In genomic region chr20:9407805-9408421, GRCh38 we compare ENCODE assay signal across 8 cellular contexts.
DNase-seq lines count a peak whose midpoint lies in the region; ATAC-seq and TF ChIP-seq lines count a peak whose summit lies in the region.

No MANE protein-coding gene starts in this region.

- no peak for TF ChIP-seq POLR2A in stomach (IDR thresholded peaks at IDR 0.05)

- H3K27me3 Mint-ChIP-seq in endodermal cell (ENCODE audit: insufficient read depth) (no peaks in the 10 kb centered on the region), mesothelial cell of epicardium (ENCODE audit: low read depth) (no peaks in the 10 kb centered on the region)

- in situ Hi-C loops in GM13977 (cut with MboI; ENCODE audit: low pct_unique_long_range_greater_than_20kb, low sequenced_read_pairs, unreplicated experiment): loop anchor here (25.0 kb wide), 2 partner anchors 504 to 679 kb away; no protein-coding TSS in a partner anchor

- H3K36me3 ChIP-seq in WERI-Rb-1 (no peaks in the 10 kb centered on the region), endodermal cell (ENCODE audit: control insufficient read depth, insufficient read depth, low read length) (no peaks in the 10 kb centered on the region), stomach (peaks cover 0 to 55% (median 22%) of the 10 kb centered on the region in 4 donors)

- no peak overlapping the region for H3K27ac Mint-ChIP-seq in endodermal cell
- H3K27ac Mint-ChIP-seq in mesothelial cell of epicardium: no peak overlapping the region

- H3K27ac ChIP-seq in WERI-Rb-1 (no peak overlapping the region), endodermal cell (ENCODE audit: low read depth, low read length) (no peak overlapping the region), stomach (no peak overlapping the region)

- H3K4me3 Mint-ChIP-seq in endodermal cell (no peak overlapping the region), mesothelial cell of epicardium (no peak overlapping the region)

- H3K4me3 ChIP-seq in WERI-Rb-1 (ENCODE audit: low read depth, low read length) (no peak overlapping the region), endodermal cell (ENCODE audit: low read length) (no peak overlapping the region), stomach (no peak overlapping the region)

- H3K9me3 ChIP-seq in WERI-Rb-1 (ENCODE audit: severe bottlenecking) (no peaks in the 10 kb centered on the region), endodermal cell (ENCODE audit: control insufficient read depth, low read length) (peaks cover 5% of the 10 kb centered on the region), stomach (no peaks in the 10 kb centered on the region)

- H3K9me3 Mint-ChIP-seq in endodermal cell: no peaks in the 10 kb centered on the region
- H3K9me3 Mint-ChIP-seq in mesothelial cell of epicardium: no peaks in the 10 kb centered on the region

- H3K36me3 Mint-ChIP-seq in endodermal cell (ENCODE audit: low read depth): peaks cover 4% of the 10 kb centered on the region
- H3K36me3 Mint-ChIP-seq in mesothelial cell of epicardium: no peaks in the 10 kb centered on the region

- no peaks in the 10 kb centered on the region for H3K4me1 Mint-ChIP-seq in endodermal cell
- H3K4me1 Mint-ChIP-seq in mesothelial cell of epicardium: no peaks in the 10 kb centered on the region

- TF ChIP-seq EP300 in stomach (IDR thresholded peaks at IDR 0.05): no peak

- 71% methylated on average over 6 of the region's 8 CpGs; no CpG with 5 or more reads in 1 of the 2 experiments for WGBS in endodermal cell (ENCODE audit: insufficient coverage in 1 of 2, insufficient read length in 1 of 2), 2 experiments
- WGBS in stomach, 5 donors: 43 to 49% (median 45%) methylated on average over 8 of the region's 8 CpGs

- ATAC-seq in HG02884 (IDR thresholded peaks at IDR 0.05; ENCODE audit: unreplicated experiment): peak; percentile 64

- H3K9ac ChIP-seq in endodermal cell (ENCODE audit: extremely low read depth, low read length, poor library complexity, severe bottlenecking): no peak overlapping the region

- H3K27me3 ChIP-seq in WERI-Rb-1 (ENCODE audit: insufficient read depth, low read depth, severe bottlenecking) (no peaks in the 10 kb centered on the region), endodermal cell (ENCODE audit: control insufficient read depth, insufficient read depth, low read length, poor library complexity, severe bottlenecking) (no peaks in the 10 kb centered on the region), stomach (no peaks in the 10 kb centered on the region)

- H3K4me1 ChIP-seq in endodermal cell (ENCODE audit: control insufficient read depth, insufficient read depth, low read length) (no peaks in the 10 kb centered on the region), stomach (no peaks in the 10 kb centered on the region)

- TF ChIP-seq CTCF in AG09319 (IDR thresholded peaks at IDR 0.05; ENCODE audit: low read depth, low read length) (peak; percentile 72), GM13977 (IDR thresholded peaks at IDR 0.05; ENCODE audit: extremely low read depth, insufficient read depth, missing control alignments) (peak; percentile 81), WERI-Rb-1 (IDR thresholded peaks at IDR 0.05; ENCODE audit: low read depth, low read length) (peak; percentile 69), endodermal cell (conservative IDR thresholded peaks at IDR 0.05) (peak; percentile 88), mesothelial cell of epicardium (IDR thresholded peaks at IDR 0.05; ENCODE audit: unreplicated experiment) (peak; percentile 99), stomach (IDR thresholded peaks at IDR 0.05) (peak in 5 of 7 experiments; percentile 64 to 82 (median 71))

- DNase-seq in AG09319 (ENCODE audit: extremely low read depth, low read depth): no peak
- peak; percentile 62 for DNase-seq in GM13977 (ENCODE audit: low spot score)
- peak; percentile 3 for DNase-seq in NCI-H2107 (lab: John Stamatoyannopoulos, UW)
- peak; percentile 60 for DNase-seq in WERI-Rb-1
- peak; percentile 89 for DNase-seq in endodermal cell
- DNase-seq in mesothelial cell of epicardium (ENCODE audit: low spot score in 2 of 2, unreplicated experiment in 2 of 2): peak in 1 of 2 experiments; percentile 77
- DNase-seq in stomach: peak; percentile 69

- intact Hi-C loops in stomach (cut with DNase I; ENCODE audit: low total_unique reads): no loop called here
